In genomic region chr17:80668375-80669149, GRCh38 we compare ENCODE assay signal across 20 cellular contexts.
A peak's percentile ranks its signal among the peaks of the same experiment; 100 is the strongest.
DNase-seq lines count a peak whose midpoint lies in the region; ATAC-seq and TF ChIP-seq lines count a peak whose summit lies in the region.
"Had no signal": no experiment of that assay in that cellular context is flagged by ENCODE, and none has a peak within 500 bp of the region (broad histone marks: within the 10 kb centered on the region; RNA-seq: fewer than 3 reads in every experiment).

No MANE protein-coding gene starts in this region.

- H3K4me3 ChIP-seq in CD8-positive, alpha-beta T cell (ENCODE audit: low read depth, low read length) = no peak overlapping the region
- H3K4me3 ChIP-seq: breast epithelium, hepatocyte, lower lobe of right lung, sigmoid colon, transverse colon had no signal

- H3K9me3 ChIP-seq in CD8-positive, alpha-beta T cell (ENCODE audit: low read length) = no peaks in the 10 kb centered on the region
- H3K9me3 ChIP-seq: breast epithelium, lower lobe of right lung, sigmoid colon, transverse colon had no signal

- H3K9me3 Mint-ChIP-seq in CD8-positive, alpha-beta T cell = no peaks in the 10 kb centered on the region
- no peaks in the 10 kb centered on the region for H3K9me3 Mint-ChIP-seq in activated T-helper 2 cell treated with anti-CD3 and anti-CD28 coated beads, Interferon-gamma antibody, Interleukin-2, Interleukin-4, amounts not matched to agents 10 μg/mL and 5 μg/mL and 100 μg/mL, durations not matched to agents 14 hours and 24 hours and 36 hours
- H3K9me3 Mint-ChIP-seq in naive thymus-derived CD8-positive, alpha-beta T cell = no peaks in the 10 kb centered on the region
- H3K9me3 Mint-ChIP-seq: stimulated activated naive B cell treated with anti-CD40 and anti-IgM and Interleukin-4, amounts not matched to agents 10 μg/mL and 1 μg/mL and 100 μg/mL, for 72 hours had no signal

- H3K27me3 Mint-ChIP-seq in CD8-positive, alpha-beta T cell (ENCODE audit: low read depth) = no peaks in the 10 kb centered on the region
- no peaks in the 10 kb centered on the region for H3K27me3 Mint-ChIP-seq in activated T-helper 2 cell treated with anti-CD3 and anti-CD28 coated beads, Interferon-gamma antibody, Interleukin-2, Interleukin-4, amounts not matched to agents 10 μg/mL and 5 μg/mL and 100 μg/mL, durations not matched to agents 14 hours and 24 hours and 36 hours (ENCODE audit: low read depth)
- no peaks in the 10 kb centered on the region for H3K27me3 Mint-ChIP-seq in naive thymus-derived CD8-positive, alpha-beta T cell
- H3K27me3 Mint-ChIP-seq: stimulated activated naive B cell treated with anti-CD40 and anti-IgM and Interleukin-4, amounts not matched to agents 10 μg/mL and 1 μg/mL and 100 μg/mL, for 72 hours had no signal

- intact Hi-C loops in CD8-positive, alpha-beta T cell (cut with DNase I, micrococcal nuclease) = loop anchor here in 1 of 2 experiments (5.0 kb wide), 1 partner anchor 104 kb away; no protein-coding TSS in a partner anchor
- intact Hi-C loops in activated T-helper 2 cell treated with anti-CD3 and anti-CD28 coated beads, Interferon-gamma antibody, Interleukin-2, Interleukin-4, amounts not matched to agents 10 μg/mL and 5 μg/mL and 100 μg/mL, durations not matched to agents 14 hours and 24 hours and 36 hours (cut with micrococcal nuclease) = no loop called here

- POLR2A ChIA-PET in CD8-positive, alpha-beta T cell (lab: Charles Lee) = interaction anchor here (2.8 kb wide), 1 partner anchor 35 kb away, joined by 10 read pairs; no protein-coding TSS in a partner anchor
- POLR2A ChIA-PET in naive thymus-derived CD8-positive, alpha-beta T cell (lab: Charles Lee) = no interaction called here

- no peak for ATAC-seq in CD8-positive, alpha-beta T cell
- no peak for ATAC-seq in naive thymus-derived CD8-positive, alpha-beta T cell
- ATAC-seq in GM18858 (IDR thresholded peaks at IDR 0.05; ENCODE audit: unreplicated experiment) (no peak), GM18907 (IDR thresholded peaks at IDR 0.05; ENCODE audit: unreplicated experiment) (no peak)
- ATAC-seq: lower lobe of right lung had no signal

- peak overlapping the region; percentile 83 for H3K27ac Mint-ChIP-seq in CD8-positive, alpha-beta T cell
- H3K27ac Mint-ChIP-seq in activated T-helper 2 cell treated with anti-CD3 and anti-CD28 coated beads, Interferon-gamma antibody, Interleukin-2, Interleukin-4, amounts not matched to agents 10 μg/mL and 5 μg/mL and 100 μg/mL, durations not matched to agents 14 hours and 24 hours and 36 hours = peak overlapping the region; percentile 58
- peak overlapping the region; percentile 79 to 99 (median 92) for H3K27ac Mint-ChIP-seq in naive thymus-derived CD8-positive, alpha-beta T cell
- H3K27ac Mint-ChIP-seq: stimulated activated naive B cell treated with anti-CD40 and anti-IgM and Interleukin-4, amounts not matched to agents 10 μg/mL and 1 μg/mL and 100 μg/mL, for 72 hours had no signal

- H3K4me1 ChIP-seq in CD8-positive, alpha-beta T cell (ENCODE audit: insufficient read depth, low read length) = peaks cover 58% of the 10 kb centered on the region
- H3K4me1 ChIP-seq: breast epithelium had no signal

- TF ChIP-seq CTCF in CD8-positive, alpha-beta T cell (IDR thresholded peaks at IDR 0.05) = no peak

- CTCF ChIA-PET in CD8-positive, alpha-beta T cell (lab: Charles Lee) = interaction anchor here (1.7 kb wide), 1 partner anchor 192 kb away, joined by 3 read pairs; no protein-coding TSS in a partner anchor

- H3K4me1 Mint-ChIP-seq in CD8-positive, alpha-beta T cell (ENCODE audit: low read depth) = peaks cover 73% of the 10 kb centered on the region
- peaks cover 68% of the 10 kb centered on the region for H3K4me1 Mint-ChIP-seq in activated T-helper 2 cell treated with anti-CD3 and anti-CD28 coated beads, Interferon-gamma antibody, Interleukin-2, Interleukin-4, amounts not matched to agents 10 μg/mL and 5 μg/mL and 100 μg/mL, durations not matched to agents 14 hours and 24 hours and 36 hours (ENCODE audit: low read depth)
- H3K4me1 Mint-ChIP-seq in naive thymus-derived CD8-positive, alpha-beta T cell = peaks cover 51 to 90% (median 81%) of the 10 kb centered on the region in 4 donors

- H3K27me3 ChIP-seq in CD8-positive, alpha-beta T cell (ENCODE audit: insufficient read depth, low read length) = no peaks in the 10 kb centered on the region
- H3K27me3 ChIP-seq: breast epithelium, hepatocyte, sigmoid colon, transverse colon had no signal

- peak; percentile 14 for DNase-seq in NCI-H146 (lab: John Stamatoyannopoulos, UW)
- no peak for DNase-seq in NCI-H146 treated with DMSO at 0.1 percent for 48 hours (lab: John Stamatoyannopoulos, UW; ENCODE audit: unreplicated experiment)
- DNase-seq in CD8-positive, alpha-beta T cell = no peak
- DNase-seq in activated T-helper 2 cell treated with anti-CD3 and anti-CD28 coated beads, Interferon-gamma antibody, Interleukin-2, Interleukin-4, amounts not matched to agents 10 μg/mL and 5 μg/mL and 100 μg/mL, durations not matched to agents 14 hours and 24 hours and 36 hours (ENCODE audit: low spot score) = no peak
- DNase-seq in naive thymus-derived CD8-positive, alpha-beta T cell = peak in 1 of 10 donors; percentile 44
- no peak for DNase-seq in NAMALWA (ENCODE audit: low spot score)
- DNase-seq: DMS 273 treated with DMSO at 0.1 percent for 48 hours; GDM1; lower lobe of right lung; NCI-H1436; NCI-H82; sigmoid colon; stimulated activated naive B cell treated with anti-CD40 and anti-IgM and Interleukin-4, amounts not matched to agents 10 μg/mL and 1 μg/mL and 100 μg/mL, for 72 hours; T1000; transverse colon had no signal

- H3K27ac ChIP-seq in CD8-positive, alpha-beta T cell (ENCODE audit: low read depth, low read length) = no peak overlapping the region
- H3K27ac ChIP-seq: 22Rv1, breast epithelium, hepatocyte, lower lobe of right lung, sigmoid colon, transverse colon had no signal

- no peaks in the 10 kb centered on the region for H3K36me3 ChIP-seq in CD8-positive, alpha-beta T cell (ENCODE audit: insufficient read depth, low read length)
- H3K36me3 ChIP-seq: breast epithelium, lower lobe of right lung, sigmoid colon, transverse colon had no signal

- peaks cover 2% of the 10 kb centered on the region for H3K36me3 Mint-ChIP-seq in CD8-positive, alpha-beta T cell
- H3K36me3 Mint-ChIP-seq in activated T-helper 2 cell treated with anti-CD3 and anti-CD28 coated beads, Interferon-gamma antibody, Interleukin-2, Interleukin-4, amounts not matched to agents 10 μg/mL and 5 μg/mL and 100 μg/mL, durations not matched to agents 14 hours and 24 hours and 36 hours (ENCODE audit: low read depth) = peaks cover 54% of the 10 kb centered on the region
- peaks cover 0 to 9% (median 0%) of the 10 kb centered on the region in 3 donors for H3K36me3 Mint-ChIP-seq in naive thymus-derived CD8-positive, alpha-beta T cell

- peak overlapping the region; percentile 54 for H3K4me3 Mint-ChIP-seq in CD8-positive, alpha-beta T cell
- H3K4me3 Mint-ChIP-seq in activated T-helper 2 cell treated with anti-CD3 and anti-CD28 coated beads, Interferon-gamma antibody, Interleukin-2, Interleukin-4, amounts not matched to agents 10 μg/mL and 5 μg/mL and 100 μg/mL, durations not matched to agents 14 hours and 24 hours and 36 hours (ENCODE audit: low read depth) = peak overlapping the region; percentile 9
- H3K4me3 Mint-ChIP-seq in naive thymus-derived CD8-positive, alpha-beta T cell = peak overlapping the region in 9 of 10 donors; percentile 43 to 86 (median 72)
- H3K4me3 Mint-ChIP-seq: stimulated activated naive B cell treated with anti-CD40 and anti-IgM and Interleukin-4, amounts not matched to agents 10 μg/mL and 1 μg/mL and 100 μg/mL, for 72 hours had no signal

Comparison
In these comparisons a context has a peak if more than half of its experiments do, and no peak if none do; other contexts are left out.
1. H3K4me3 Mint-ChIP-seq: peak in every context shown above with its lines; median percentile 72 in naive thymus-derived CD8-positive, alpha-beta T cell; 54 in CD8-positive, alpha-beta T cell; 9 in activated T-helper 2 cell treated with anti-CD3 and anti-CD28 coated beads, Interferon-gamma antibody, Interleukin-2, Interleukin-4, amounts not matched to agents 10 μg/mL and 5 μg/mL and 100 μg/mL, durations not matched to agents 14 hours and 24 hours and 36 hours.